ENCODE assay signal across 2 cellular contexts in genomic region chr1:228477263-228477662, GRCh38.
TF ChIP-seq lines count a peak whose summit lies in the region.

No MANE protein-coding gene starts in this region.

TF ChIP-seq in GM23338, 12 proteins besides CTCF, POLR2A, EP300 and RAD21 (continued from another document):
- TF ChIP-seq ZNF462 (CRISPR knock-in tag; IDR thresholded peaks at IDR 0.05) (no peak), EZH2 (IDR thresholded peaks at IDR 0.05; ENCODE audit: low read depth, unreplicated experiment) (no peak), NANOG (IDR thresholded peaks at IDR 0.05; ENCODE audit: borderline replicate concordance) (no peak), ZNF114 (CRISPR knock-in tag; IDR thresholded peaks at IDR 0.05) (no peak), STAT1 (IDR thresholded peaks at IDR 0.05; ENCODE audit: unreplicated experiment) (no peak), ETS1 (IDR thresholded peaks at IDR 0.05) (no peak), ZNF331 (CRISPR knock-in tag; IDR thresholded peaks at IDR 0.05; ENCODE audit: low read depth) (no peak)

TF ChIP-seq in WTC11, 78 proteins besides CTCF, POLR2A, EP300 and RAD21 (continued from another document):
- TF ChIP-seq AR (CRISPR knock-in tag; IDR thresholded peaks at IDR 0.05) (no peak), CREM (CRISPR knock-in tag; IDR thresholded peaks at IDR 0.05) (no peak), ZNF121 (CRISPR knock-in tag; IDR thresholded peaks at IDR 0.05) (no peak), SMAD4 (CRISPR knock-in tag; IDR thresholded peaks at IDR 0.05) (no peak), HMGXB4 (CRISPR knock-in tag; IDR thresholded peaks at IDR 0.05) (no peak), PRDM15 (CRISPR knock-in tag; IDR thresholded peaks at IDR 0.05) (no peak), E2F5 (CRISPR knock-in tag; IDR thresholded peaks at IDR 0.05) (no peak)
- TF ChIP-seq, protein P1, sequence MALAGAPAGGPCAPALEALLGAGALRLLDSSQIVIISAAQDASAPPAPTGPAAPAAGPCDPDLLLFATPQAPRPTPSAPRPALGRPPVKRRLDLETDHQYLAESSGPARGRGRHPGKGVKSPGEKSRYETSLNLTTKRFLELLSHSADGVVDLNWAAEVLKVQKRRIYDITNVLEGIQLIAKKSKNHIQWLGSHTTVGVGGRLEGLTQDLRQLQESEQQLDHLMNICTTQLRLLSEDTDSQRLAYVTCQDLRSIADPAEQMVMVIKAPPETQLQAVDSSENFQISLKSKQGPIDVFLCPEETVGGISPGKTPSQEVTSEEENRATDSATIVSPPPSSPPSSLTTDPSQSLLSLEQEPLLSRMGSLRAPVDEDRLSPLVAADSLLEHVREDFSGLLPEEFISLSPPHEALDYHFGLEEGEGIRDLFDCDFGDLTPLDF (CRISPR knock-in tag; IDR thresholded peaks at IDR 0.05), result no peak
